In the genomic region with DNA sequence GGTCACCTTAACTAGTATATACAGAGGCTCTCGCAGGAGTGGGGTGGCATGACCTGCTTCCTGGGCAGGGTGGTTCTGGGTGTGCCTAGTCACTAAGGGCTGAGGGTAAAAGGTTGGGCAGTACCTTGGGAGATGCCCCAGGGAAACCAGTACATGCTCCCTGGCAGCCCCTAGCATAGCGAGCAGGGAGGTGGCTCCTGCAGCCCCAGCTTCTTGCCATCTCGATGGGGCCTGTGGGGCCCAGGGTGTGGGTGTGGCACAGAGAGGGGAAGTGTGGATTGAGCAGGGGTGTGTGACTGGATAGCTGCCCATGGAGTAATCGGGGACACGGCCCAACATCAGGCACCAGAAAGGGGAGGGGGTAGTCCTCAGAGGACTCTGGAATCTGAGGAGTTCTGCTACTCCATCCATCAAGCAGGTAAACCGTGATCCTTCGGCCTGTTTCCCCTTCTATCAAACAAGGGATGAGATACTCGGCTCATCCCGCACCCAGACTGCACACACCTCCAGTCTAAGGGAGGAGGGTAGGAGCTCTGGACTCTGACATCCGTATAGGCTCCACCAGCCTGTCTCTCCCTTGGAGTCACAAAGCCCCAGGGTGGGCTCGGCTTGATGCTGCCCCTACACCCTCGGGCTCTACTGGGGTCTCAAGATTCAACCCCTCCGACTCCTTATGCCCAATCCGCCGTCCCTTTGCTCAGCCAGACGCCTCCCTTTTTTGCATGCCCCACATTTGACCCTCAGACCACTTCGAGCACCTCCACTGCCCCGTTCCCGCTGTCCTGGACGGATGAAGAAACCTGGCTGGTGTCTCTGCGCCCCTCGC, we compare ENCODE assay signal across 8 cellular contexts. TPM values are rescaled to one million over a fixed set of nuclear protein-coding genes. Genes with fewer than 3 reads are reported as not detected.
DNase-seq lines count a peak whose midpoint lies in the region; ATAC-seq, FAIRE-seq and TF ChIP-seq lines count a peak whose summit lies in the region.

No MANE protein-coding gene starts in this region.

- H3K9ac ChIP-seq in OCI-LY3 (ENCODE audit: low read length) (peak overlapping the region; percentile 97), neural cell (ENCODE audit: low read length) (peak overlapping the region; percentile 97)

- FAIRE-seq in GM12891 (lab: Jason Lieb, UNC), result peak; percentile 23

- WGBS in ectodermal cell, 2 experiments, result 37 to 38% methylated on average over 22 of the region's 22 CpGs

- H3K27ac ChIP-seq in OCI-LY3 (ENCODE audit: low read length) (peak overlapping the region; percentile 90), ectodermal cell (ENCODE audit: insufficient read depth, low read depth, low read length, poor library complexity, severe bottlenecking) (peak overlapping the region; percentile 97), neural cell (ENCODE audit: low read length) (peak overlapping the region; percentile 95)

- ATAC-seq in HG03442 (IDR thresholded peaks at IDR 0.05; ENCODE audit: unreplicated experiment) (no peak), HG03439 (IDR thresholded peaks at IDR 0.05; ENCODE audit: unreplicated experiment) (no peak)

- no peak overlapping the region for H2AFZ ChIP-seq in OCI-LY3 (ENCODE audit: low read depth, low read length)
- peak overlapping the region; percentile 66 for H2AFZ ChIP-seq in neural cell (ENCODE audit: low read depth, low read length)

- H3K9me2 ChIP-seq in neural cell (ENCODE audit: insufficient read depth, low read length), result no peaks in the 10 kb centered on the region

- TF ChIP-seq CTCF in OCI-LY3 (IDR thresholded peaks at IDR 0.05; ENCODE audit: low read depth, low read length) (peak; percentile 32; the same call in 1 of the 2 replicates), neural cell (IDR thresholded peaks at IDR 0.05; ENCODE audit: poor library complexity, severe bottlenecking) (peak; percentile 66)

- TF ChIP-seq RAD21 in neural cell (conservative IDR thresholded peaks at IDR 0.05), result no peak

- CTCF ChIA-PET in HEK293T (lab: Yijun Ruan, JAX), result interaction anchor here (0.6 to 2.1 kb wide), 5 partner anchors 14 to 63 kb away, joined by 3 to 9 read pairs (median 8); a partner anchor contains a TSS

- H3K36me3 ChIP-seq in OCI-LY3 (replicated peaks; ENCODE audit: low read depth, low read length) (peaks cover 19% of the 10 kb centered on the region), ectodermal cell (ENCODE audit: control insufficient read depth, insufficient read depth, low read length) (peaks cover 10% of the 10 kb centered on the region), neural cell (ENCODE audit: insufficient read depth, low read length) (no peaks in the 10 kb centered on the region)

- H3K4me2 ChIP-seq in OCI-LY3 (ENCODE audit: low read length), result peak overlapping the region; percentile 92
- H3K4me2 ChIP-seq in neural cell (ENCODE audit: low read length), result peak overlapping the region; percentile 89

- no peak for TF ChIP-seq EP300 in neural cell (conservative IDR thresholded peaks at IDR 0.05; ENCODE audit: poor library complexity, severe bottlenecking)

- DNase-seq in GM12891 (ENCODE audit: insufficient read length, low spot score) (no peak), HEK293T (ENCODE audit: extremely low spot score) (no peak)
- DNase-seq in effector CD8-positive, alpha-beta T cell (lab: John Stamatoyannopoulos, UW), result no peak

- H3K4me3 ChIP-seq in OCI-LY3 (ENCODE audit: low read length) (peak overlapping the region; percentile 89), ectodermal cell (ENCODE audit: insufficient read depth, low read depth, low read length) (peak overlapping the region; percentile 80), neural cell (ENCODE audit: low read length) (peak overlapping the region; percentile 92)

- H3K79me2 ChIP-seq in OCI-LY3 (ENCODE audit: low read length) (peaks cover 51% of the 10 kb centered on the region), neural cell (replicated peaks; ENCODE audit: insufficient read depth, low read length) (peaks cover 13% of the 10 kb centered on the region)

- H4K20me1 ChIP-seq in OCI-LY3 (ENCODE audit: insufficient read depth, low read length), result no peaks in the 10 kb centered on the region
- H4K20me1 ChIP-seq in neural cell (ENCODE audit: insufficient read depth), result no peaks in the 10 kb centered on the region

- H3K9me3 ChIP-seq in OCI-LY3 (ENCODE audit: insufficient read depth, low read length) (no peaks in the 10 kb centered on the region), ectodermal cell (ENCODE audit: control insufficient read depth, low read length) (no peaks in the 10 kb centered on the region), neural cell (ENCODE audit: low read length) (no peaks in the 10 kb centered on the region)

- H3K4me1 ChIP-seq in OCI-LY3 (ENCODE audit: low read length), result peaks cover 20% of the 10 kb centered on the region
- peaks cover 6% of the 10 kb centered on the region for H3K4me1 ChIP-seq in ectodermal cell (ENCODE audit: control insufficient read depth, insufficient read depth, low read length)

- POLR2A ChIA-PET in HEK293T (lab: Yijun Ruan, JAX), result interaction anchor here (0.5 to 7.8 kb wide), 19 partner anchors 18 to 290 kb away, joined by 3 to 96 read pairs (median 4); a partner anchor contains a TSS

- peaks cover 7% of the 10 kb centered on the region for H3F3A ChIP-seq in neural cell (ENCODE audit: insufficient read depth, low read length, poor library complexity, severe bottlenecking)

- TF ChIP-seq POLR2A in GM12891 (IDR thresholded peaks at IDR 0.05; ENCODE audit: low read depth, low read length), result no peak

- no peaks in the 10 kb centered on the region for H3K27me3 ChIP-seq in OCI-LY3 (ENCODE audit: low read depth, low read length)
- H3K27me3 ChIP-seq in ectodermal cell (ENCODE audit: control insufficient read depth, insufficient read depth, low read length, poor library complexity, severe bottlenecking), result no peaks in the 10 kb centered on the region
- no peaks in the 10 kb centered on the region for H3K27me3 ChIP-seq in neural cell (ENCODE audit: insufficient read depth, low read depth, low read length)

TF ChIP-seq in GM12891, 5 proteins besides CTCF, POLR2A, EP300 and RAD21:
- TF ChIP-seq TAF1 (IDR thresholded peaks at IDR 0.05; ENCODE audit: low read depth, low read length) (no peak), SPI1 (IDR thresholded peaks at IDR 0.05; ENCODE audit: low read depth, low read length) (peak; percentile 38), POU2F2 (IDR thresholded peaks at IDR 0.05; ENCODE audit: low read depth, low read length) (no peak)

TF ChIP-seq in neural cell, 6 proteins besides CTCF, POLR2A, EP300 and RAD21 (continues in another document):
- TF ChIP-seq TAF1 (IDR thresholded peaks at IDR 0.05; ENCODE audit: low read depth) (no peak), EZH2 (IDR thresholded peaks at IDR 0.05; ENCODE audit: borderline replicate concordance, insufficient read depth, low read length, poor library complexity, severe bottlenecking) (no peak)

TF ChIP-seq in HEK293T, 16 proteins besides CTCF, POLR2A, EP300 and RAD21 (continues in another document):
- no peak for TF ChIP-seq ZNF384 (IDR thresholded peaks at IDR 0.05)
- no peak for TF ChIP-seq FOXM1 (IDR thresholded peaks at IDR 0.05; ENCODE audit: borderline replicate concordance)
- TF ChIP-seq L3MBTL2 (conservative IDR thresholded peaks at IDR 0.05), result no peak
- no peak for TF ChIP-seq BHLHE40 (IDR thresholded peaks at IDR 0.05; ENCODE audit: borderline replicate concordance)
- TF ChIP-seq, protein P1, sequence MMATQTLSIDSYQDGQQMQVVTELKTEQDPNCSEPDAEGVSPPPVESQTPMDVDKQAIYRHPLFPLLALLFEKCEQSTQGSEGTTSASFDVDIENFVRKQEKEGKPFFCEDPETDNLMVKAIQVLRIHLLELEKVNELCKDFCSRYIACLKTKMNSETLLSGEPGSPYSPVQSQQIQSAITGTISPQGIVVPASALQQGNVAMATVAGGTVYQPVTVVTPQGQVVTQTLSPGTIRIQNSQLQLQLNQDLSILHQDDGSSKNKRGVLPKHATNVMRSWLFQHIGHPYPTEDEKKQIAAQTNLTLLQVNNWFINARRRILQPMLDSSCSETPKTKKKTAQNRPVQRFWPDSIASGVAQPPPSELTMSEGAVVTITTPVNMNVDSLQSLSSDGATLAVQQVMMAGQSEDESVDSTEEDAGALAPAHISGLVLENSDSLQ (IDR thresholded peaks at IDR 0.05), result no peak
- no peak for TF ChIP-seq NFRKB (IDR thresholded peaks at IDR 0.05)
- TF ChIP-seq SP1 (IDR thresholded peaks at IDR 0.05), result no peak
- no peak for TF ChIP-seq ARNT (IDR thresholded peaks at IDR 0.05)
- no peak for TF ChIP-seq TARDBP (IDR thresholded peaks at IDR 0.05)
- TF ChIP-seq FOXK2 (IDR thresholded peaks at IDR 0.05), result no peak
- TF ChIP-seq LEF1 (IDR thresholded peaks at IDR 0.05; ENCODE audit: borderline replicate concordance), result no peak
- TF ChIP-seq HDGF (IDR thresholded peaks at IDR 0.05; ENCODE audit: borderline replicate concordance), result no peak
- TF ChIP-seq SUZ12 (IDR thresholded peaks at IDR 0.05), result no peak

RNA-seq across cellular contexts. Expression of a gene that starts 1.1 kb away (rescaled TPM):
- 6.1 TPM for polyA plus RNA-seq in GM12891 (2012; ENCODE audit: low read depth, missing spikeins)
- 19.6 TPM for polyA plus RNA-seq in ectodermal cell (2013, experiment 1 of 4)
- 18.5 TPM for polyA plus RNA-seq in ectodermal cell (2013, experiment 2 of 4)
- polyA plus RNA-seq in ectodermal cell (2013, experiment 3 of 4), result 18.4 TPM
- polyA plus RNA-seq in ectodermal cell (2013, experiment 4 of 4), result 18.6 TPM
- 5.5 and 6.8 TPM in 2 replicates for polyA plus RNA-seq in neural cell
- 7.8 and 10.0 TPM in 2 replicates for polyA minus RNA-seq in neural cell

RNA-seq across cellular contexts. Expression of a gene that starts 6.7 kb away (rescaled TPM):
- polyA plus RNA-seq in GM12891 (2012; ENCODE audit: low read depth, missing spikeins), result 23.9 TPM
- 14.0 TPM for polyA plus RNA-seq in ectodermal cell (2013, experiment 1 of 4)
- 14.3 TPM for polyA plus RNA-seq in ectodermal cell (2013, experiment 2 of 4)
- 13.0 TPM for polyA plus RNA-seq in ectodermal cell (2013, experiment 3 of 4)
- polyA plus RNA-seq in ectodermal cell (2013, experiment 4 of 4), result 11.1 TPM
- polyA plus RNA-seq in neural cell, result 14.9 and 19.7 TPM in 2 replicates
- polyA minus RNA-seq in neural cell, result 3.4 and 5.6 TPM in 2 replicates

RNA-seq across cellular contexts. Expression of a gene that starts 25.4 kb away (rescaled TPM):
- 367 TPM for polyA plus RNA-seq in GM12891 (2012; ENCODE audit: low read depth, missing spikeins)
- polyA plus RNA-seq in ectodermal cell (2013, experiment 1 of 4), result 1,177 TPM
- 1,248 TPM for polyA plus RNA-seq in ectodermal cell (2013, experiment 2 of 4)
- 686 TPM for polyA plus RNA-seq in ectodermal cell (2013, experiment 3 of 4)
- polyA plus RNA-seq in ectodermal cell (2013, experiment 4 of 4), result 770 TPM
- polyA plus RNA-seq in neural cell, result 227 and 256 TPM in 2 replicates
- 305 and 312 TPM in 2 replicates for polyA minus RNA-seq in neural cell

RNA-seq across cellular contexts. Expression of a gene that starts 36.4 kb away (rescaled TPM):
- 146 TPM for polyA plus RNA-seq in GM12891 (2012; ENCODE audit: low read depth, missing spikeins)
- 109 TPM for polyA plus RNA-seq in ectodermal cell (2013, experiment 1 of 4)
- polyA plus RNA-seq in ectodermal cell (2013, experiment 2 of 4), result 111 TPM
- 106 TPM for polyA plus RNA-seq in ectodermal cell (2013, experiment 3 of 4)
- 125 TPM for polyA plus RNA-seq in ectodermal cell (2013, experiment 4 of 4)
- polyA plus RNA-seq in neural cell, result 176 and 189 TPM in 2 replicates
- 69.9 and 71.0 TPM in 2 replicates for polyA minus RNA-seq in neural cell

RNA-seq across cellular contexts. Expression of a gene that starts 39.9 kb away (rescaled TPM):
- polyA plus RNA-seq in GM12891 (2012; ENCODE audit: low read depth, missing spikeins), result 61.5 TPM
- polyA plus RNA-seq in ectodermal cell (2013, experiment 1 of 4), result 105 TPM
- 105 TPM for polyA plus RNA-seq in ectodermal cell (2013, experiment 2 of 4)
- 86.3 TPM for polyA plus RNA-seq in ectodermal cell (2013, experiment 3 of 4)
- polyA plus RNA-seq in ectodermal cell (2013, experiment 4 of 4), result 90.7 TPM
- polyA plus RNA-seq in neural cell, result 138 and 151 TPM in 2 replicates
- 77.9 and 82.3 TPM in 2 replicates for polyA minus RNA-seq in neural cell
